ENCODE assay signal across 1 cellular context in the genomic region with DNA sequence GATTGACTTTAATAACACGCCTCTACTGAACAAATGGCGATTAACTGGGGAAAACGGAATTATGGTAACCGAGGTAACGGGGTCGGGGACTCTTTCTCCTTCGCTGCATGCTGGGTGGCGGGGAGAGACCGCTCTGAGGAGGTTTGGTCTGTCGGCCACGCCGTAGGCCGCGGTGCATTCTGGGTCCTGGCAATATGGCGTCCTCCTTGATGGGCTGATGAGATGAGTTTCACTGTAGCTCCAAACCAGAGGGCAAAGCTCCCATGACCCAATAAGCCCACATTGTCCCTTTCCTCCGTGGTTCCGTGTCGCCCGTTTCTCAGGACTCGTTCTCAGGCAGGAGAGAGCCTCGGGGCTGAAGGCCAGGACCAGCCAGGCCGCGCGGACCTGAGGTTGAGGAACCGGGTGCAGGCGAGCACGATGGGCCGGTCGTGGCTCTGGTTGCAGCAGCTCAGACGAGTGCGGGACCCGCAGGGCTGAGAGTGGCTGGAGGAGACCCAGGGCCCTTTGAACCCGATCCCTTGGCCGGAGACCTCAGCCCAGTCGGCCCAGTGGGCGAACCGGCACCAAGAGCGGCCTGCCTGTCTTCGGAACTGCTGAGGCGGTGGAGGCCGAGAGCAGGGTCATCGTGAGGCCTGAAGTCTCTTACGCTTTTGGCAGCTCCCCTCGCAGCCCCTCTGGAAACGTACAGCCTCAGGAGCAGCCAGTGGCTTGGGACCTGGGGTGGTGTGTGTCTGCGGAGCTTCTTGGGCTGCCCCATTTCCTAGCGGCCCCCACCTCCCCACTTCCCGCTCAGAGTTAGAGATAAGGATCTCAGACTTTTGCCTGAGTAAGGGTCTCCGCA.
TF ChIP-seq lines count a peak whose summit lies in the region.

A gene with protein sequence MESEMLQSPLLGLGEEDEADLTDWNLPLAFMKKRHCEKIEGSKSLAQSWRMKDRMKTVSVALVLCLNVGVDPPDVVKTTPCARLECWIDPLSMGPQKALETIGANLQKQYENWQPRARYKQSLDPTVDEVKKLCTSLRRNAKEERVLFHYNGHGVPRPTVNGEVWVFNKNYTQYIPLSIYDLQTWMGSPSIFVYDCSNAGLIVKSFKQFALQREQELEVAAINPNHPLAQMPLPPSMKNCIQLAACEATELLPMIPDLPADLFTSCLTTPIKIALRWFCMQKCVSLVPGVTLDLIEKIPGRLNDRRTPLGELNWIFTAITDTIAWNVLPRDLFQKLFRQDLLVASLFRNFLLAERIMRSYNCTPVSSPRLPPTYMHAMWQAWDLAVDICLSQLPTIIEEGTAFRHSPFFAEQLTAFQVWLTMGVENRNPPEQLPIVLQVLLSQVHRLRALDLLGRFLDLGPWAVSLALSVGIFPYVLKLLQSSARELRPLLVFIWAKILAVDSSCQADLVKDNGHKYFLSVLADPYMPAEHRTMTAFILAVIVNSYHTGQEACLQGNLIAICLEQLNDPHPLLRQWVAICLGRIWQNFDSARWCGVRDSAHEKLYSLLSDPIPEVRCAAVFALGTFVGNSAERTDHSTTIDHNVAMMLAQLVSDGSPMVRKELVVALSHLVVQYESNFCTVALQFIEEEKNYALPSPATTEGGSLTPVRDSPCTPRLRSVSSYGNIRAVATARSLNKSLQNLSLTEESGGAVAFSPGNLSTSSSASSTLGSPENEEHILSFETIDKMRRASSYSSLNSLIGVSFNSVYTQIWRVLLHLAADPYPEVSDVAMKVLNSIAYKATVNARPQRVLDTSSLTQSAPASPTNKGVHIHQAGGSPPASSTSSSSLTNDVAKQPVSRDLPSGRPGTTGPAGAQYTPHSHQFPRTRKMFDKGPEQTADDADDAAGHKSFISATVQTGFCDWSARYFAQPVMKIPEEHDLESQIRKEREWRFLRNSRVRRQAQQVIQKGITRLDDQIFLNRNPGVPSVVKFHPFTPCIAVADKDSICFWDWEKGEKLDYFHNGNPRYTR (N-terminal part only) (plus strand): TSS at position 184 of the 844 bp plus-strand sequence. CDS start 792 bp downstream, outside the sequence.

TF ChIP-seq in SK-N-SH, 30 proteins besides CTCF, POLR2A, EP300 and RAD21 (continued from another document):
- TF ChIP-seq, protein P1, sequence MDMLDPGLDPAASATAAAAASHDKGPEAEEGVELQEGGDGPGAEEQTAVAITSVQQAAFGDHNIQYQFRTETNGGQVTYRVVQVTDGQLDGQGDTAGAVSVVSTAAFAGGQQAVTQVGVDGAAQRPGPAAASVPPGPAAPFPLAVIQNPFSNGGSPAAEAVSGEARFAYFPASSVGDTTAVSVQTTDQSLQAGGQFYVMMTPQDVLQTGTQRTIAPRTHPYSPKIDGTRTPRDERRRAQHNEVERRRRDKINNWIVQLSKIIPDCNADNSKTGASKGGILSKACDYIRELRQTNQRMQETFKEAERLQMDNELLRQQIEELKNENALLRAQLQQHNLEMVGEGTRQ (IDR thresholded peaks at IDR 0.05; ENCODE audit: borderline replicate concordance, low read depth, low read length), result no peak
- TF ChIP-seq TAF1 (IDR thresholded peaks at IDR 0.05; ENCODE audit: borderline replicate concordance, low read depth, low read length), result peak; percentile 99
- TF ChIP-seq MXI1 (IDR thresholded peaks at IDR 0.05; ENCODE audit: low read depth, low read length), result peak; percentile 93
- TF ChIP-seq, protein P2, sequence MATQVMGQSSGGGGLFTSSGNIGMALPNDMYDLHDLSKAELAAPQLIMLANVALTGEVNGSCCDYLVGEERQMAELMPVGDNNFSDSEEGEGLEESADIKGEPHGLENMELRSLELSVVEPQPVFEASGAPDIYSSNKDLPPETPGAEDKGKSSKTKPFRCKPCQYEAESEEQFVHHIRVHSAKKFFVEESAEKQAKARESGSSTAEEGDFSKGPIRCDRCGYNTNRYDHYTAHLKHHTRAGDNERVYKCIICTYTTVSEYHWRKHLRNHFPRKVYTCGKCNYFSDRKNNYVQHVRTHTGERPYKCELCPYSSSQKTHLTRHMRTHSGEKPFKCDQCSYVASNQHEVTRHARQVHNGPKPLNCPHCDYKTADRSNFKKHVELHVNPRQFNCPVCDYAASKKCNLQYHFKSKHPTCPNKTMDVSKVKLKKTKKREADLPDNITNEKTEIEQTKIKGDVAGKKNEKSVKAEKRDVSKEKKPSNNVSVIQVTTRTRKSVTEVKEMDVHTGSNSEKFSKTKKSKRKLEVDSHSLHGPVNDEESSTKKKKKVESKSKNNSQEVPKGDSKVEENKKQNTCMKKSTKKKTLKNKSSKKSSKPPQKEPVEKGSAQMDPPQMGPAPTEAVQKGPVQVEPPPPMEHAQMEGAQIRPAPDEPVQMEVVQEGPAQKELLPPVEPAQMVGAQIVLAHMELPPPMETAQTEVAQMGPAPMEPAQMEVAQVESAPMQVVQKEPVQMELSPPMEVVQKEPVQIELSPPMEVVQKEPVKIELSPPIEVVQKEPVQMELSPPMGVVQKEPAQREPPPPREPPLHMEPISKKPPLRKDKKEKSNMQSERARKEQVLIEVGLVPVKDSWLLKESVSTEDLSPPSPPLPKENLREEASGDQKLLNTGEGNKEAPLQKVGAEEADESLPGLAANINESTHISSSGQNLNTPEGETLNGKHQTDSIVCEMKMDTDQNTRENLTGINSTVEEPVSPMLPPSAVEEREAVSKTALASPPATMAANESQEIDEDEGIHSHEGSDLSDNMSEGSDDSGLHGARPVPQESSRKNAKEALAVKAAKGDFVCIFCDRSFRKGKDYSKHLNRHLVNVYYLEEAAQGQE (IDR thresholded peaks at IDR 0.05; ENCODE audit: low read depth, low read length), result peak; percentile 87
- TF ChIP-seq, protein P3, sequence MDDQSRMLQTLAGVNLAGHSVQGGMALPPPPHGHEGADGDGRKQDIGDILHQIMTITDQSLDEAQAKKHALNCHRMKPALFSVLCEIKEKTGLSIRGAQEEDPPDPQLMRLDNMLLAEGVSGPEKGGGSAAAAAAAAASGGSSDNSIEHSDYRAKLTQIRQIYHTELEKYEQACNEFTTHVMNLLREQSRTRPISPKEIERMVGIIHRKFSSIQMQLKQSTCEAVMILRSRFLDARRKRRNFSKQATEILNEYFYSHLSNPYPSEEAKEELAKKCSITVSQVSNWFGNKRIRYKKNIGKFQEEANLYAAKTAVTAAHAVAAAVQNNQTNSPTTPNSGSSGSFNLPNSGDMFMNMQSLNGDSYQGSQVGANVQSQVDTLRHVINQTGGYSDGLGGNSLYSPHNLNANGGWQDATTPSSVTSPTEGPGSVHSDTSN (IDR thresholded peaks at IDR 0.05), result peak; percentile 52; the same call in 1 of the 2 replicates
- no peak for TF ChIP-seq TEAD4 (IDR thresholded peaks at IDR 0.05; ENCODE audit: borderline replicate concordance, insufficient read depth)
- TF ChIP-seq SIN3A (IDR thresholded peaks at IDR 0.05; ENCODE audit: borderline replicate concordance, low read depth, low read length), result peak; percentile 97
- TF ChIP-seq RXRA (IDR thresholded peaks at IDR 0.05; ENCODE audit: borderline replicate concordance, low read depth), result no peak; the same call in 1 of the 2 replicates
- TF ChIP-seq RCOR1 (IDR thresholded peaks at IDR 0.05; ENCODE audit: low read length), result peak; percentile 54
- TF ChIP-seq CHD2 (IDR thresholded peaks at IDR 0.05; ENCODE audit: low read length, partially characterized antibody), result peak; percentile 95
- TF ChIP-seq POLR2AphosphoS5 (IDR thresholded peaks at IDR 0.05; ENCODE audit: low read depth, low read length), result peak; percentile 93
- TF ChIP-seq ELF1 (IDR thresholded peaks at IDR 0.05), result peak; percentile 77
- no peak for TF ChIP-seq MEF2A (IDR thresholded peaks at IDR 0.05; ENCODE audit: borderline replicate concordance, low read depth)
- peak; percentile 99 for TF ChIP-seq YY1 (IDR thresholded peaks at IDR 0.05; ENCODE audit: low read depth)
- TF ChIP-seq, protein P4, sequence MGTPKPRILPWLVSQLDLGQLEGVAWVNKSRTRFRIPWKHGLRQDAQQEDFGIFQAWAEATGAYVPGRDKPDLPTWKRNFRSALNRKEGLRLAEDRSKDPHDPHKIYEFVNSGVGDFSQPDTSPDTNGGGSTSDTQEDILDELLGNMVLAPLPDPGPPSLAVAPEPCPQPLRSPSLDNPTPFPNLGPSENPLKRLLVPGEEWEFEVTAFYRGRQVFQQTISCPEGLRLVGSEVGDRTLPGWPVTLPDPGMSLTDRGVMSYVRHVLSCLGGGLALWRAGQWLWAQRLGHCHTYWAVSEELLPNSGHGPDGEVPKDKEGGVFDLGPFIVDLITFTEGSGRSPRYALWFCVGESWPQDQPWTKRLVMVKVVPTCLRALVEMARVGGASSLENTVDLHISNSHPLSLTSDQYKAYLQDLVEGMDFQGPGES (IDR thresholded peaks at IDR 0.05; ENCODE audit: low read depth, low read length), result no peak
- TF ChIP-seq FOXJ3 (CRISPR knock-in tag; IDR thresholded peaks at IDR 0.05), result no peak; the same call in 1 of the 2 replicates
- no peak for TF ChIP-seq FOSL2 (IDR thresholded peaks at IDR 0.05; ENCODE audit: borderline replicate concordance, low read depth)
- TF ChIP-seq, protein P5, sequence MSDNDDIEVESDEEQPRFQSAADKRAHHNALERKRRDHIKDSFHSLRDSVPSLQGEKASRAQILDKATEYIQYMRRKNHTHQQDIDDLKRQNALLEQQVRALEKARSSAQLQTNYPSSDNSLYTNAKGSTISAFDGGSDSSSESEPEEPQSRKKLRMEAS (IDR thresholded peaks at IDR 0.05; ENCODE audit: low read depth), result peak; percentile 95
- TF ChIP-seq, protein P6, sequence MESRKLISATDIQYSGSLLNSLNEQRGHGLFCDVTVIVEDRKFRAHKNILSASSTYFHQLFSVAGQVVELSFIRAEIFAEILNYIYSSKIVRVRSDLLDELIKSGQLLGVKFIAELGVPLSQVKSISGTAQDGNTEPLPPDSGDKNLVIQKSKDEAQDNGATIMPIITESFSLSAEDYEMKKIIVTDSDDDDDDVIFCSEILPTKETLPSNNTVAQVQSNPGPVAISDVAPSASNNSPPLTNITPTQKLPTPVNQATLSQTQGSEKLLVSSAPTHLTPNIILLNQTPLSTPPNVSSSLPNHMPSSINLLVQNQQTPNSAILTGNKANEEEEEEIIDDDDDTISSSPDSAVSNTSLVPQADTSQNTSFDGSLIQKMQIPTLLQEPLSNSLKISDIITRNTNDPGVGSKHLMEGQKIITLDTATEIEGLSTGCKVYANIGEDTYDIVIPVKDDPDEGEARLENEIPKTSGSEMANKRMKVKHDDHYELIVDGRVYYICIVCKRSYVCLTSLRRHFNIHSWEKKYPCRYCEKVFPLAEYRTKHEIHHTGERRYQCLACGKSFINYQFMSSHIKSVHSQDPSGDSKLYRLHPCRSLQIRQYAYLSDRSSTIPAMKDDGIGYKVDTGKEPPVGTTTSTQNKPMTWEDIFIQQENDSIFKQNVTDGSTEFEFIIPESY (IDR thresholded peaks at IDR 0.05; ENCODE audit: borderline replicate concordance, low read depth), result peak; percentile 78; the same call in 1 of the 2 replicates
- TF ChIP-seq NFIC (IDR thresholded peaks at IDR 0.05; ENCODE audit: borderline replicate concordance), result no peak
- no peak for TF ChIP-seq FOXM1 (IDR thresholded peaks at IDR 0.05; ENCODE audit: low read depth)
- peak; percentile 26; the same call in 1 of the 2 replicates for TF ChIP-seq GATA2 (CRISPR knock-in tag; IDR thresholded peaks at IDR 0.05)
- TF ChIP-seq RFX5 (IDR thresholded peaks at IDR 0.05; ENCODE audit: low read length), result no peak
- no peak for TF ChIP-seq JUND (IDR thresholded peaks at IDR 0.05)
- peak; percentile 36; the same call in 1 of the 2 replicates for TF ChIP-seq GABPA (IDR thresholded peaks at IDR 0.05; ENCODE audit: low read depth)
